Comparison of ENCODE assay signal across 1 cellular context in genomic region chr19:18593367-18594095, GRCh38.
TF ChIP-seq lines count a peak whose summit lies in the region.

No MANE protein-coding gene starts in this region.

TF ChIP-seq in HCT116, 20 proteins besides CTCF, POLR2A, EP300 and RAD21 (continued from another document):
- TF ChIP-seq ZBTB33 (IDR thresholded peaks at IDR 0.05; ENCODE audit: extremely low read depth, insufficient replicate concordance, low read length) = no peak
- TF ChIP-seq ELF1 (IDR thresholded peaks at IDR 0.05; ENCODE audit: borderline replicate concordance, low read depth) = no peak
- TF ChIP-seq ZNF274 (IDR thresholded peaks at IDR 0.05; ENCODE audit: low read depth, low read length) = no peak
- TF ChIP-seq CBX3 (IDR thresholded peaks at IDR 0.05; ENCODE audit: low read depth) = no peak
- no peak for TF ChIP-seq YY1 (IDR thresholded peaks at IDR 0.05; ENCODE audit: extremely low read depth, insufficient replicate concordance, low read depth, low read length)
- no peak; the same call in 1 of the 2 replicates for TF ChIP-seq POLR2AphosphoS5 (IDR thresholded peaks at IDR 0.05; ENCODE audit: low read depth, low read length)
- TF ChIP-seq EGR1 (IDR thresholded peaks at IDR 0.05; ENCODE audit: low read depth) = no peak
- no peak for TF ChIP-seq REST (IDR thresholded peaks at IDR 0.05; ENCODE audit: low read depth)
- TF ChIP-seq EZH2 (IDR thresholded peaks at IDR 0.05) = no peak
- no peak for TF ChIP-seq SP1 (IDR thresholded peaks at IDR 0.05; ENCODE audit: low read depth)
- TF ChIP-seq JUND (IDR thresholded peaks at IDR 0.05) = no peak
- TF ChIP-seq FOSL1 (IDR thresholded peaks at IDR 0.05; ENCODE audit: low read depth) = no peak
- TF ChIP-seq TCF7L2 (IDR thresholded peaks at IDR 0.05; ENCODE audit: borderline replicate concordance, extremely low read depth, insufficient read depth, insufficient read length) = no peak
- TF ChIP-seq CEBPB (IDR thresholded peaks at IDR 0.05; ENCODE audit: low read depth) = no peak
- no peak for TF ChIP-seq ATF3 (IDR thresholded peaks at IDR 0.05)
- no peak for TF ChIP-seq EZH2phosphoT487 (IDR thresholded peaks at IDR 0.05; ENCODE audit: borderline replicate concordance)
TF ChIP-seq in HCT116: peak in this region for 0.
